15 cellular contexts compared by ENCODE assay signal in the genomic region with DNA sequence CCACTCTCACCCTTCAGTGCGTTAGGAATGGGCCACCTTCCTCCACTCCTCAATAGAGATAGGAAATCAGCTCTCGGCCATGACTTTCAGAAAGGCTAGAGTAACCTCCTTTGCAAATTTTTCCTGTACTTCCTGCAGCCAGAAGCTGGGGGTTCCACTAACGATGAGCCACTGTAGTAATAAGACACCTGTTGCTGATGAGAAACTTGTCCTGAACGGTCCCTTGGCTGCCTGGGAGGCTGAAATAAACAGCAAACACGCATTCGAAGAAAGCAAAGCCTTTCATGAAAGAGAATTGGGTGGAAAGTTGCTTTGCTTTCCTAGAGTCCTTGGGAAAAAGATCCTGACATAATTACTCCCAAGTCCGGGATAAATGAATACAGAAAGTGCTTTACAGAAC.
DNase-seq lines count a peak whose midpoint lies in the region; ATAC-seq and TF ChIP-seq lines count a peak whose summit lies in the region.
"Had no signal": no experiment of that assay in that cellular context is flagged by ENCODE, and none has a peak within 500 bp of the region (broad histone marks: within the 10 kb centered on the region; RNA-seq: fewer than 3 reads in every experiment).

No MANE protein-coding gene starts in this region.

- H3K4me3 Mint-ChIP-seq in WTC11 = no peak overlapping the region
- H3K4me3 Mint-ChIP-seq in endothelial cell (ENCODE audit: unreplicated experiment) = no peak overlapping the region
- H3K4me3 Mint-ChIP-seq: CD4-positive, alpha-beta memory T cell; H9 had no signal

- DNase-seq in WTC11 (ENCODE audit: low spot score) (no peak), endothelial cell (ENCODE audit: low spot score) (no peak), neuronal stem cell (ENCODE audit: low spot score) (no peak), NCI-H2171 treated with DMSO at 0.1 percent for 48 hours (lab: John Stamatoyannopoulos, UW) (no peak), HEK293T (ENCODE audit: extremely low spot score) (no peak)
- no peak for DNase-seq in stimulated activated CD4-positive, alpha-beta T cell treated with anti-CD3 and anti-CD28 coated beads, Interleukin-2, amount 100 ng/mL, for 24 hours
- DNase-seq: C1 segment of cervical spinal cord; Calu3; CD4-positive, alpha-beta memory T cell; COR-L47; DMS53; DMS79 treated with DMSO at 0.1 percent for 48 hours; GF-D8 had no signal

- H3K9ac ChIP-seq in neuronal stem cell (ENCODE audit: low read depth, low read length, poor library complexity) = no peak overlapping the region

- no peaks in the 10 kb centered on the region for H3K27me3 ChIP-seq in neuronal stem cell (ENCODE audit: control insufficient read depth in 3 of 3, insufficient read depth in 3 of 3, low read depth in 1 of 3, low read length in 3 of 3)

- CTCF ChIA-PET in WTC11 (lab: Charles Lee) (no interaction called here), HEK293T (lab: Yijun Ruan, JAX) (no interaction called here)

- WGBS in neuronal stem cell (ENCODE audit: extremely low coverage in 2 of 2, insufficient read length in 2 of 2, insufficient replicate concordance in 1 of 2), 2 donors = no CpG with 5 or more reads among the region's 7 CpGs

- no peaks in the 10 kb centered on the region for H3K36me3 ChIP-seq in neuronal stem cell (replicated peaks in 1 of 2; ENCODE audit: control insufficient read depth in 2 of 2, insufficient read depth in 2 of 2, low read length in 2 of 2)

- H3K9me3 ChIP-seq in neuronal stem cell (replicated peaks in 1 of 2; ENCODE audit: control insufficient read depth in 2 of 2, insufficient read depth in 1 of 2, low read depth in 1 of 2, low read length in 2 of 2) = no peaks in the 10 kb centered on the region

- no peak overlapping the region for H2BK15ac ChIP-seq in neuronal stem cell (ENCODE audit: low read length)

- H3K27me3 Mint-ChIP-seq in WTC11 (ENCODE audit: low read depth) (no peaks in the 10 kb centered on the region), endothelial cell (ENCODE audit: unreplicated experiment) (peaks cover 14% of the 10 kb centered on the region)

- H3K4me2 ChIP-seq in neuronal stem cell (ENCODE audit: insufficient read depth, low read length, poor library complexity, severe bottlenecking) = no peak overlapping the region

- H3K27ac Mint-ChIP-seq in WTC11 = 0 out of 2 replicates have a peak overlapping the region, but pooled peaks have one; percentile 14
- peak overlapping the region; percentile 80 for H3K27ac Mint-ChIP-seq in endothelial cell (ENCODE audit: unreplicated experiment)
- H3K27ac Mint-ChIP-seq: CD4-positive, alpha-beta memory T cell; H9 had no signal

- no peak overlapping the region for H3K23ac ChIP-seq in neuronal stem cell (ENCODE audit: low read depth, low read length, poor library complexity)

- no peaks in the 10 kb centered on the region for H3K36me3 Mint-ChIP-seq in WTC11
- no peaks in the 10 kb centered on the region for H3K36me3 Mint-ChIP-seq in endothelial cell (ENCODE audit: low read depth, unreplicated experiment)
- H3K36me3 Mint-ChIP-seq: CD4-positive, alpha-beta memory T cell had no signal

- H3K27ac ChIP-seq in neuronal stem cell (replicated peaks; ENCODE audit: low read length) = no peak overlapping the region

- H3K4me1 Mint-ChIP-seq in WTC11 (peaks cover 25% of the 10 kb centered on the region), endothelial cell (ENCODE audit: unreplicated experiment) (peaks cover 36% of the 10 kb centered on the region)
- H3K4me1 Mint-ChIP-seq: CD4-positive, alpha-beta memory T cell had no signal

- peaks cover 0 to 2% of the 10 kb centered on the region in 2 donors for H3K4me1 ChIP-seq in neuronal stem cell (ENCODE audit: control insufficient read depth in 2 of 2, insufficient read depth in 1 of 2, low read depth in 1 of 2, low read length in 2 of 2)

- TF ChIP-seq CTCF in WTC11 (IDR thresholded peaks at IDR 0.05) (no peak), endothelial cell (IDR thresholded peaks at IDR 0.05; ENCODE audit: unreplicated experiment) (no peak)

- no peak overlapping the region for H3K14ac ChIP-seq in neuronal stem cell (ENCODE audit: low read length)

- no peak overlapping the region for H4K8ac ChIP-seq in neuronal stem cell (ENCODE audit: low read depth, low read length)

- peak overlapping the region; percentile 34 for H2AFZ ChIP-seq in neuronal stem cell (ENCODE audit: low read length)

- H3K9me3 Mint-ChIP-seq in WTC11 = no peaks in the 10 kb centered on the region
- H3K9me3 Mint-ChIP-seq in endothelial cell (ENCODE audit: unreplicated experiment) = no peaks in the 10 kb centered on the region
- H3K9me3 Mint-ChIP-seq: CD4-positive, alpha-beta memory T cell; H9 had no signal

- no peak overlapping the region for H2AK5ac ChIP-seq in neuronal stem cell (ENCODE audit: low read depth, low read length)

- no peak overlapping the region for H3K4ac ChIP-seq in neuronal stem cell (ENCODE audit: low read length)

- ATAC-seq in WTC11 = no peak
- ATAC-seq: HCT116 had no signal

- no peak overlapping the region for H3K4me3 ChIP-seq in neuronal stem cell (ENCODE audit: low read length in 2 of 2)

- no peak overlapping the region for H2BK12ac ChIP-seq in neuronal stem cell (ENCODE audit: low read length)

- H2BK120ac ChIP-seq in neuronal stem cell (ENCODE audit: low read depth, low read length) = no peak overlapping the region

- H4K91ac ChIP-seq in neuronal stem cell (ENCODE audit: low read depth, low read length, poor library complexity) = no peak overlapping the region

- POLR2A ChIA-PET in WTC11 (lab: Charles Lee) = no interaction called here
- POLR2A ChIA-PET in HEK293T (lab: Yijun Ruan, JAX) = no interaction called here

- H3K79me1 ChIP-seq in neuronal stem cell (ENCODE audit: low read depth, low read length) = no peaks in the 10 kb centered on the region

- H3K18ac ChIP-seq in neuronal stem cell (ENCODE audit: low read length) = no peak overlapping the region

- no peak overlapping the region for H2BK5ac ChIP-seq in neuronal stem cell (ENCODE audit: low read length)

TF ChIP-seq in WTC11, 78 proteins besides CTCF, POLR2A, EP300 and RAD21 (continues in another document):
- TF ChIP-seq ZNF121 (CRISPR knock-in tag; IDR thresholded peaks at IDR 0.05) (no peak), SOX15 (CRISPR knock-in tag; IDR thresholded peaks at IDR 0.05) (no peak), ZNF232 (CRISPR knock-in tag; IDR thresholded peaks at IDR 0.05) (no peak), NR3C1 (CRISPR knock-in tag; conservative IDR thresholded peaks at IDR 0.05; ENCODE audit: low read depth) (no peak), RELA (CRISPR knock-in tag; IDR thresholded peaks at IDR 0.05; ENCODE audit: borderline replicate concordance) (no peak), ZNF671 (CRISPR knock-in tag; IDR thresholded peaks at IDR 0.05) (no peak)
- TF ChIP-seq, protein P1, sequence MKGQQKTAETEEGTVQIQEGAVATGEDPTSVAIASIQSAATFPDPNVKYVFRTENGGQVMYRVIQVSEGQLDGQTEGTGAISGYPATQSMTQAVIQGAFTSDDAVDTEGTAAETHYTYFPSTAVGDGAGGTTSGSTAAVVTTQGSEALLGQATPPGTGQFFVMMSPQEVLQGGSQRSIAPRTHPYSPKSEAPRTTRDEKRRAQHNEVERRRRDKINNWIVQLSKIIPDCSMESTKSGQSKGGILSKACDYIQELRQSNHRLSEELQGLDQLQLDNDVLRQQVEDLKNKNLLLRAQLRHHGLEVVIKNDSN (CRISPR knock-in tag; IDR thresholded peaks at IDR 0.05) = no peak
- TF ChIP-seq, protein P2, sequence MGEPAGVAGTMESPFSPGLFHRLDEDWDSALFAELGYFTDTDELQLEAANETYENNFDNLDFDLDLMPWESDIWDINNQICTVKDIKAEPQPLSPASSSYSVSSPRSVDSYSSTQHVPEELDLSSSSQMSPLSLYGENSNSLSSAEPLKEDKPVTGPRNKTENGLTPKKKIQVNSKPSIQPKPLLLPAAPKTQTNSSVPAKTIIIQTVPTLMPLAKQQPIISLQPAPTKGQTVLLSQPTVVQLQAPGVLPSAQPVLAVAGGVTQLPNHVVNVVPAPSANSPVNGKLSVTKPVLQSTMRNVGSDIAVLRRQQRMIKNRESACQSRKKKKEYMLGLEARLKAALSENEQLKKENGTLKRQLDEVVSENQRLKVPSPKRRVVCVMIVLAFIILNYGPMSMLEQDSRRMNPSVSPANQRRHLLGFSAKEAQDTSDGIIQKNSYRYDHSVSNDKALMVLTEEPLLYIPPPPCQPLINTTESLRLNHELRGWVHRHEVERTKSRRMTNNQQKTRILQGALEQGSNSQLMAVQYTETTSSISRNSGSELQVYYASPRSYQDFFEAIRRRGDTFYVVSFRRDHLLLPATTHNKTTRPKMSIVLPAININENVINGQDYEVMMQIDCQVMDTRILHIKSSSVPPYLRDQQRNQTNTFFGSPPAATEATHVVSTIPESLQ (CRISPR knock-in tag; IDR thresholded peaks at IDR 0.05) = no peak

TF ChIP-seq in HEK293T, 16 proteins besides CTCF, POLR2A, EP300 and RAD21:
- TF ChIP-seq HDGF (IDR thresholded peaks at IDR 0.05; ENCODE audit: borderline replicate concordance) (no peak), ARNT (IDR thresholded peaks at IDR 0.05) (no peak), BHLHE40 (IDR thresholded peaks at IDR 0.05; ENCODE audit: borderline replicate concordance) (no peak), LEF1 (IDR thresholded peaks at IDR 0.05; ENCODE audit: borderline replicate concordance) (no peak), SP1 (IDR thresholded peaks at IDR 0.05) (no peak), CTBP1 (IDR thresholded peaks at IDR 0.05; ENCODE audit: borderline replicate concordance) (no peak), ZNF384 (IDR thresholded peaks at IDR 0.05) (no peak), FOXK2 (IDR thresholded peaks at IDR 0.05) (no peak), FOXA1 (IDR thresholded peaks at IDR 0.05) (no peak), FOXM1 (IDR thresholded peaks at IDR 0.05; ENCODE audit: borderline replicate concordance) (no peak), ELF4 (IDR thresholded peaks at IDR 0.05) (no peak), SUZ12 (IDR thresholded peaks at IDR 0.05) (no peak), TARDBP (IDR thresholded peaks at IDR 0.05) (no peak), L3MBTL2 (conservative IDR thresholded peaks at IDR 0.05) (no peak), NFRKB (IDR thresholded peaks at IDR 0.05) (no peak)
- TF ChIP-seq, protein P3, sequence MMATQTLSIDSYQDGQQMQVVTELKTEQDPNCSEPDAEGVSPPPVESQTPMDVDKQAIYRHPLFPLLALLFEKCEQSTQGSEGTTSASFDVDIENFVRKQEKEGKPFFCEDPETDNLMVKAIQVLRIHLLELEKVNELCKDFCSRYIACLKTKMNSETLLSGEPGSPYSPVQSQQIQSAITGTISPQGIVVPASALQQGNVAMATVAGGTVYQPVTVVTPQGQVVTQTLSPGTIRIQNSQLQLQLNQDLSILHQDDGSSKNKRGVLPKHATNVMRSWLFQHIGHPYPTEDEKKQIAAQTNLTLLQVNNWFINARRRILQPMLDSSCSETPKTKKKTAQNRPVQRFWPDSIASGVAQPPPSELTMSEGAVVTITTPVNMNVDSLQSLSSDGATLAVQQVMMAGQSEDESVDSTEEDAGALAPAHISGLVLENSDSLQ (IDR thresholded peaks at IDR 0.05) = no peak
